2 cellular contexts compared by ENCODE assay signal in genomic region chr7:106231856-106232490, GRCh38.
TF ChIP-seq lines count a peak whose summit lies in the region.

No MANE protein-coding gene starts in this region.

TF ChIP-seq in liver, 16 proteins besides CTCF, POLR2A, EP300 and RAD21:
- TF ChIP-seq MAX (IDR thresholded peaks at IDR 0.05) (peak; percentile 77), FOXA1 (IDR thresholded peaks at IDR 0.05) (no peak), YY1 (IDR thresholded peaks at IDR 0.05) (peak; percentile 58)

TF ChIP-seq in HepG2, 621 proteins besides CTCF, POLR2A, EP300 and RAD21:
- TF ChIP-seq TCF7 (IDR thresholded peaks at IDR 0.05; ENCODE audit: low read depth): no peak
- no peak for TF ChIP-seq ZBTB43 (CRISPR knock-in tag; conservative IDR thresholded peaks at IDR 0.05)
- TF ChIP-seq ATF7 (IDR thresholded peaks at IDR 0.05): no peak
- TF ChIP-seq ATF7 (CRISPR knock-in tag; IDR thresholded peaks at IDR 0.05): no peak
- TF ChIP-seq ZSCAN21 (CRISPR knock-in tag; IDR thresholded peaks at IDR 0.05; ENCODE audit: borderline replicate concordance): no peak
- TF ChIP-seq FOXK1 (CRISPR knock-in tag; IDR thresholded peaks at IDR 0.05; ENCODE audit: borderline replicate concordance, low read depth): no peak
- TF ChIP-seq POLR2AphosphoS2 (IDR thresholded peaks at IDR 0.05; ENCODE audit: low read depth, low read length): no peak
- no peak for TF ChIP-seq ZNF775 (CRISPR knock-in tag; IDR thresholded peaks at IDR 0.05; ENCODE audit: borderline replicate concordance)
- no peak for TF ChIP-seq TSC22D2 (CRISPR knock-in tag; IDR thresholded peaks at IDR 0.05; ENCODE audit: borderline replicate concordance)
- no peak for TF ChIP-seq ATF5 (CRISPR knock-in tag; IDR thresholded peaks at IDR 0.05; ENCODE audit: low read depth)
